In genomic region chr11:123590296-123590912, GRCh38 we compare ENCODE assay signal across 12 cellular contexts.
DNase-seq lines count a peak whose midpoint lies in the region; ATAC-seq and TF ChIP-seq lines count a peak whose summit lies in the region.
"Had no signal": no experiment of that assay in that cellular context is flagged by ENCODE, and none has a peak within 500 bp of the region (broad histone marks: within the 10 kb centered on the region; RNA-seq: fewer than 3 reads in every experiment).

No MANE protein-coding gene starts in this region.

- H3K4me3 ChIP-seq in choroid plexus epithelial cell (ENCODE audit: low read depth, low read length): no peak overlapping the region
- H3K4me3 ChIP-seq in lower lobe of right lung: no peak overlapping the region
- H3K4me3 ChIP-seq: skin epidermis had no signal

- no peaks in the 10 kb centered on the region for H3K27me3 ChIP-seq in lower lobe of right lung (ENCODE audit: low read depth)

- H3K4me1 ChIP-seq in lower lobe of right lung: no peaks in the 10 kb centered on the region

- intact Hi-C loops in lower lobe of right lung (cut with DNase I): no loop called here

- no peaks in the 10 kb centered on the region for H3K36me3 ChIP-seq in lower lobe of right lung

- H3K9me3 ChIP-seq in lower lobe of right lung: no peaks in the 10 kb centered on the region

- ATAC-seq in lower lobe of right lung (peak; percentile 30 to 47), GM19397 (IDR thresholded peaks at IDR 0.05; ENCODE audit: unreplicated experiment) (no peak), GM21423 (IDR thresholded peaks at IDR 0.05; ENCODE audit: unreplicated experiment) (no peak), GM21447 (IDR thresholded peaks at IDR 0.05; ENCODE audit: unreplicated experiment) (no peak), HG02981 (IDR thresholded peaks at IDR 0.05; ENCODE audit: unreplicated experiment) (no peak)

- H3K27ac ChIP-seq in lower lobe of right lung: no peak overlapping the region
- H3K27ac ChIP-seq: skin epidermis, VCaP had no signal

- DNase-seq in AG08395 (ENCODE audit: low spot score) (peak; percentile 91), HT1080 (ENCODE audit: low read depth) (peak; percentile 97), choroid plexus epithelial cell (ENCODE audit: low read depth) (peak; percentile 39), lower lobe of right lung (no peak)
- DNase-seq: CD4-positive, CD25-positive, alpha-beta regulatory T cell; NCI-H187 had no signal

- TF ChIP-seq CTCF in choroid plexus epithelial cell (conservative IDR thresholded peaks at IDR 0.05; ENCODE audit: low read depth, low read length) (no peak), lower lobe of right lung (IDR thresholded peaks at IDR 0.05) (no peak)

Comparison
In these comparisons a context has a peak if more than half of its experiments do, and no peak if none do; other contexts are left out.
1. ATAC-seq: peak in lower lobe of right lung (2 of 2); none in GM19397 (single experiment), GM21423 (single experiment), GM21447 (single experiment) and HG02981 (single experiment).